9 cellular contexts compared by ENCODE assay signal in genomic region chr16:4734063-4734729, GRCh38. TPM values are rescaled to one million over a fixed set of nuclear protein-coding genes. Genes with fewer than 3 reads are reported as not detected.
DNase-seq lines count a peak whose midpoint lies in the region; ATAC-seq and TF ChIP-seq lines count a peak whose summit lies in the region.
"Had no signal": no experiment of that assay in that cellular context is flagged by ENCODE, and none has a peak within 500 bp of the region (broad histone marks: within the 10 kb centered on the region; RNA-seq: fewer than 3 reads in every experiment).

ANKS3 (minus strand) TSS chr16:4734271; CDS start chr16:4730149, 4,122 bp downstream.
DNAAF8 (plus strand) TSS chr16:4734537; CDS start chr16:4736515, 1,978 bp downstream.

- no peaks in the 10 kb centered on the region for H3K9me3 Mint-ChIP-seq in activated B cell treated with CpG ODN at 0.5 μM for 24 hours

- intact Hi-C loops in activated B cell treated with CpG ODN at 0.5 μM for 24 hours (cut with micrococcal nuclease): loop anchor here (1.0 to 2.0 kb wide), 9 partner anchors 33 to 299 kb away; partner anchors contain the start of genes CDIP1, GLYR1, HMOX2 and MGRN1

- peak within 1 kb of the TSS; percentile 90 for H3K4me3 Mint-ChIP-seq in activated B cell treated with CpG ODN at 0.5 μM for 24 hours

- peak within 1 kb of the TSS; percentile 87 for H3K27ac Mint-ChIP-seq in activated B cell treated with CpG ODN at 0.5 μM for 24 hours

- DNase-seq in AG08395 (ENCODE audit: low spot score): peak; percentile 99
- peak; percentile 98 for DNase-seq in NCI-H2227 (lab: John Stamatoyannopoulos, UW; ENCODE audit: unreplicated experiment)
- DNase-seq in activated B cell treated with CpG ODN at 0.5 μM for 24 hours: peak; percentile 84
- DNase-seq in central memory CD4-positive, alpha-beta T cell: peak; percentile 77
- DNase-seq in iris pigment epithelial cell (ENCODE audit: low read depth): peak; percentile 99
- DNase-seq in stimulated activated CD4-positive, alpha-beta T cell treated with anti-CD3 and anti-CD28 coated beads, Interleukin-12 subunit alpha, Interleukin-12 subunit beta, amount 100 ng/mL, for 24 hours (ENCODE audit: low read depth in 2 of 2): peak; percentile 59 to 75

- peaks cover 15% of the 10 kb centered on the region for H3K36me3 Mint-ChIP-seq in activated B cell treated with CpG ODN at 0.5 μM for 24 hours (ENCODE audit: low read depth)

- CTCF ChIA-PET in activated B cell treated with CpG ODN at 0.5 μM for 24 hours (lab: Charles Lee): interaction anchor here (0.8 to 1.7 kb wide), 8 partner anchors 14 to 358 kb away, joined by 3 to 7 read pairs (median 4); partner anchors contain the start of genes GLYR1, HMOX2, MGRN1 and UBN1

- ATAC-seq in GM18873 (IDR thresholded peaks at IDR 0.05; ENCODE audit: low FRiP score, unreplicated experiment): peak; percentile 75
- peak; percentile 72 for ATAC-seq in HG03135 (IDR thresholded peaks at IDR 0.05; ENCODE audit: unreplicated experiment)
- peak; percentile 77 for ATAC-seq in activated B cell treated with CpG ODN at 0.5 μM for 24 hours (ENCODE audit: low read depth)

- H3K27me3 Mint-ChIP-seq in activated B cell treated with CpG ODN at 0.5 μM for 24 hours: no peaks in the 10 kb centered on the region

- no peak for TF ChIP-seq CTCF in activated B cell treated with CpG ODN at 0.5 μM for 24 hours (IDR thresholded peaks at IDR 0.05)

- POLR2A ChIA-PET in activated B cell treated with CpG ODN at 0.5 μM for 24 hours (lab: Charles Lee): interaction anchor here (0.5 to 3.1 kb wide), 16 partner anchors 17 to 481 kb away, joined by 3 to 27 read pairs (median 6); partner anchors contain the start of genes CDIP1, GLYR1, NUDT16L1 and PAM16

- H3K4me1 Mint-ChIP-seq in activated B cell treated with CpG ODN at 0.5 μM for 24 hours: peaks cover 18% of the 10 kb centered on the region

RNA-seq across cellular contexts. Expression of gene ANKS3, which starts in this region (rescaled TPM):
- total RNA-seq in activated B cell treated with CpG ODN at 0.5 μM for 24 hours: 17.9 and 21.9 TPM in 2 replicates

RNA-seq across cellular contexts. Expression of gene DNAAF8, which starts in this region (rescaled TPM):
- total RNA-seq in activated B cell treated with CpG ODN at 0.5 μM for 24 hours: 0.29 and 0.31 TPM in 2 replicates
- total RNA-seq: T-helper 1 cell treated with Interleukin-12 subunit alpha and Interleukin-12 subunit beta and Interleukin-4 antibody, amounts not matched to agents 30 ng/mL and 1 ng/mL, for 36 hours had no signal

Comparison
In these comparisons a context has a peak if more than half of its experiments do, and no peak if none do; other contexts are left out.
1. Peak in every context shown above with its lines: DNase-seq and ATAC-seq.